ENCODE assay signal across 1 cellular context in genomic region chr14:90628825-90629224, GRCh38.
TF ChIP-seq lines count a peak whose summit lies in the region.

No MANE protein-coding gene starts in this region.

TF ChIP-seq in GM23338, 12 proteins besides CTCF, POLR2A, EP300 and RAD21 (continued from another document):
- TF ChIP-seq ZNF462 (CRISPR knock-in tag; IDR thresholded peaks at IDR 0.05): no peak
- no peak for TF ChIP-seq CREB1 (CRISPR knock-in tag; IDR thresholded peaks at IDR 0.05; ENCODE audit: low read depth)
- TF ChIP-seq REST (IDR thresholded peaks at IDR 0.05; ENCODE audit: unreplicated experiment): no peak
- no peak for TF ChIP-seq JUNB (IDR thresholded peaks at IDR 0.05; ENCODE audit: unreplicated experiment)
- TF ChIP-seq STAT1 (IDR thresholded peaks at IDR 0.05; ENCODE audit: unreplicated experiment): no peak
- TF ChIP-seq, protein P1, sequence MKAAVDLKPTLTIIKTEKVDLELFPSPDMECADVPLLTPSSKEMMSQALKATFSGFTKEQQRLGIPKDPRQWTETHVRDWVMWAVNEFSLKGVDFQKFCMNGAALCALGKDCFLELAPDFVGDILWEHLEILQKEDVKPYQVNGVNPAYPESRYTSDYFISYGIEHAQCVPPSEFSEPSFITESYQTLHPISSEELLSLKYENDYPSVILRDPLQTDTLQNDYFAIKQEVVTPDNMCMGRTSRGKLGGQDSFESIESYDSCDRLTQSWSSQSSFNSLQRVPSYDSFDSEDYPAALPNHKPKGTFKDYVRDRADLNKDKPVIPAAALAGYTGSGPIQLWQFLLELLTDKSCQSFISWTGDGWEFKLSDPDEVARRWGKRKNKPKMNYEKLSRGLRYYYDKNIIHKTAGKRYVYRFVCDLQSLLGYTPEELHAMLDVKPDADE (IDR thresholded peaks at IDR 0.05): no peak
